Comparison of ENCODE assay signal across 21 cellular contexts in genomic region chr3:109642042-109642441, GRCh38.
DNase-seq lines count a peak whose midpoint lies in the region; ATAC-seq, FAIRE-seq and TF ChIP-seq lines count a peak whose summit lies in the region.
"Had no signal": no experiment of that assay in that cellular context is flagged by ENCODE, and none has a peak within 500 bp of the region (broad histone marks: within the 10 kb centered on the region; RNA-seq: fewer than 3 reads in every experiment).

No MANE protein-coding gene starts in this region.

- H3K9ac ChIP-seq in mammary epithelial cell (ENCODE audit: insufficient read depth, low read length): no peak overlapping the region

- H3K27me3 Mint-ChIP-seq in T-helper 2 cell treated with Interferon-gamma antibody and Interleukin-4, amounts not matched to agents 5 μg/mL and 100 μg/mL, for 36 hours (ENCODE audit: low read depth): no peaks in the 10 kb centered on the region
- H3K27me3 Mint-ChIP-seq: IgD-negative memory B cell had no signal

- no peaks in the 10 kb centered on the region for H3K36me3 Mint-ChIP-seq in T-helper 2 cell treated with Interferon-gamma antibody and Interleukin-4, amounts not matched to agents 5 μg/mL and 100 μg/mL, for 36 hours (ENCODE audit: low read depth)
- H3K36me3 Mint-ChIP-seq: CD4-positive, alpha-beta memory T cell; IgD-negative memory B cell had no signal

- dilution Hi-C loops in mammary epithelial cell (cut with HindIII; ENCODE audit: low sequenced_read_pairs): no loop called here

- peak; percentile 65 for DNase-seq in mammary epithelial cell
- DNase-seq in breast epithelium (ENCODE audit: low spot score in 2 of 2): no peak
- DNase-seq in RCC 7860 (ENCODE audit: low spot score): peak; percentile 22
- peak; percentile 24 for DNase-seq in amniotic epithelial cell (ENCODE audit: low read depth)
- no peak for DNase-seq in T-helper 2 cell treated with Interferon-gamma antibody and Interleukin-4, amounts not matched to agents 5 μg/mL and 100 μg/mL, for 36 hours (ENCODE audit: low spot score)
- no peak for DNase-seq in foreskin melanocyte
- DNase-seq: BE2C; CD4-positive, alpha-beta memory T cell; DMS153; DMS79 treated with DMSO at 0.1 percent for 48 hours; EL; GDM1 had no signal

- TF ChIP-seq CTCF in mammary epithelial cell (conservative IDR thresholded peaks at IDR 0.05 in 1 of 2, IDR thresholded peaks at IDR 0.05 in 1 of 2; ENCODE audit: extremely low read depth in 1 of 2, insufficient read depth in 1 of 2, low read depth in 1 of 2, low read length in 2 of 2) (no peak), breast epithelium (IDR thresholded peaks at IDR 0.05) (no peak)

- in situ Hi-C loops in mammary epithelial cell (cut with MboI; ENCODE audit: low sequenced_read_pairs in 2 of 2): no loop called here

- H3K27ac ChIP-seq in mammary epithelial cell (ENCODE audit: insufficient read depth, low read depth, low read length) (no peak overlapping the region), breast epithelium (no peak overlapping the region)
- H3K27ac ChIP-seq: 22Rv1, C4-2B had no signal

- H3K9me3 Mint-ChIP-seq in T-helper 2 cell treated with Interferon-gamma antibody and Interleukin-4, amounts not matched to agents 5 μg/mL and 100 μg/mL, for 36 hours: no peaks in the 10 kb centered on the region

- H3K4me1 ChIP-seq in mammary epithelial cell (ENCODE audit: insufficient read depth, low read length) (peaks cover 4% of the 10 kb centered on the region), breast epithelium (no peaks in the 10 kb centered on the region)
- H3K4me1 ChIP-seq: BE2C had no signal

- H4K20me1 ChIP-seq in mammary epithelial cell (ENCODE audit: insufficient read depth, low read length): no peaks in the 10 kb centered on the region

- no peaks in the 10 kb centered on the region for H3K36me3 ChIP-seq in mammary epithelial cell (ENCODE audit: insufficient read depth, low read length)
- no peaks in the 10 kb centered on the region for H3K36me3 ChIP-seq in breast epithelium
- H3K36me3 ChIP-seq: BE2C had no signal

- H3K4me2 ChIP-seq in mammary epithelial cell (ENCODE audit: insufficient read depth, low read depth, low read length): no peak overlapping the region

- no peaks in the 10 kb centered on the region for H3K4me1 Mint-ChIP-seq in T-helper 2 cell treated with Interferon-gamma antibody and Interleukin-4, amounts not matched to agents 5 μg/mL and 100 μg/mL, for 36 hours (ENCODE audit: low read depth)
- H3K4me1 Mint-ChIP-seq: CD4-positive, alpha-beta memory T cell; IgD-negative memory B cell had no signal

- no peak for TF ChIP-seq POLR2A in breast epithelium (IDR thresholded peaks at IDR 0.05)

- BruUV-seq in mammary epithelial cell (replicated peaks; lab: Mats Ljungman, UMichigan): no TSS peak

- intact Hi-C loops in mammary epithelial cell (cut with micrococcal nuclease) (no loop called here), breast epithelium (cut with DNase I; ENCODE audit: low total_unique reads) (no loop called here)

- no peak overlapping the region for H2AFZ ChIP-seq in mammary epithelial cell (ENCODE audit: low read depth, low read length)

- CTCF ChIA-PET in mammary epithelial cell (lab: Charles Lee; ENCODE audit: low non-redundant PET): no interaction called here

- peak; percentile 17 for ATAC-seq in esophagus mucosa
- no peak for ATAC-seq in GM21529 (IDR thresholded peaks at IDR 0.05; ENCODE audit: unreplicated experiment)
- ATAC-seq: HCT116 had no signal

- no peak overlapping the region for H3K4me3 Mint-ChIP-seq in T-helper 2 cell treated with Interferon-gamma antibody and Interleukin-4, amounts not matched to agents 5 μg/mL and 100 μg/mL, for 36 hours
- H3K4me3 Mint-ChIP-seq: CD4-positive, alpha-beta memory T cell; IgD-negative memory B cell had no signal

- H3K27me3 ChIP-seq in mammary epithelial cell (ENCODE audit: insufficient read depth, low read length): no peaks in the 10 kb centered on the region
- H3K27me3 ChIP-seq in breast epithelium: no peaks in the 10 kb centered on the region
- H3K27me3 ChIP-seq: BE2C had no signal

- H3K9me3 ChIP-seq in mammary epithelial cell (replicated peaks; ENCODE audit: insufficient read depth, low read length) (no peaks in the 10 kb centered on the region), breast epithelium (no peaks in the 10 kb centered on the region)
- H3K9me3 ChIP-seq: BE2C had no signal

- H3K79me2 ChIP-seq in mammary epithelial cell (ENCODE audit: insufficient read depth, low read length): no peaks in the 10 kb centered on the region

- no peak for FAIRE-seq in RCC 7860 (lab: Jason Lieb, UNC)
- FAIRE-seq: D721Med, GM12892, GM19239 had no signal

- H3K27ac Mint-ChIP-seq in T-helper 2 cell treated with Interferon-gamma antibody and Interleukin-4, amounts not matched to agents 5 μg/mL and 100 μg/mL, for 36 hours: no peak overlapping the region
- H3K27ac Mint-ChIP-seq: CD4-positive, alpha-beta memory T cell; IgD-negative memory B cell had no signal

- 67% methylated on average over 1 of the region's 1 CpG for WGBS in mammary epithelial cell (ENCODE audit: low coverage, missing lambda C conversion rate)

- H3K4me3 ChIP-seq in mammary epithelial cell (replicated peaks in 1 of 3; ENCODE audit: insufficient read depth in 1 of 3, low read depth in 2 of 3, low read length in 3 of 3) (no peak overlapping the region), breast epithelium (no peak overlapping the region)

Comparison
In these comparisons a context has a peak if more than half of its experiments do, and no peak if none do; other contexts are left out.
1. DNase-seq: peak in mammary epithelial cell (single experiment), RCC 7860 (single experiment) and amniotic epithelial cell (single experiment); none in breast epithelium (0 of 2), T-helper 2 cell treated with Interferon-gamma antibody and Interleukin-4, amounts not matched to agents 5 μg/mL and 100 μg/mL, for 36 hours (single experiment) and foreskin melanocyte (single experiment).